8 cellular contexts compared by ENCODE assay signal in genomic region chr11:130315354-130315970, GRCh38. TPM values are rescaled to one million over a fixed set of nuclear protein-coding genes. Genes with fewer than 3 reads are reported as not detected.
DNase-seq lines count a peak whose midpoint lies in the region; ATAC-seq, FAIRE-seq and TF ChIP-seq lines count a peak whose summit lies in the region.

No MANE protein-coding gene starts in this region.

- H3K4me1 ChIP-seq in A549 (peaks cover 34% of the 10 kb centered on the region), endodermal cell (ENCODE audit: control insufficient read depth, insufficient read depth, low read length) (peaks cover 12% of the 10 kb centered on the region), stomach smooth muscle (ENCODE audit: control insufficient read depth, insufficient read depth, low read length) (peaks cover 5% of the 10 kb centered on the region)

- peak overlapping the region; percentile 86 for H3K4me3 Mint-ChIP-seq in activated CD8-positive, alpha-beta T cell treated with anti-CD3 and anti-CD28 coated beads, Interleukin-2, amount 10 ng/mL, durations not matched to agents 7 days and 5 days
- H3K4me3 Mint-ChIP-seq in endodermal cell (peak overlapping the region; percentile 83), natural killer cell (peak overlapping the region; percentile 95)

- intact Hi-C loops in natural killer cell (cut with micrococcal nuclease): no loop called here

- POLR2A ChIA-PET in A549 (lab: Yijun Ruan, JAX): no interaction called here
- POLR2A ChIA-PET in activated CD8-positive, alpha-beta T cell treated with anti-CD3 and anti-CD28 coated beads, Interleukin-2, amount 10 ng/mL, durations not matched to agents 7 days and 5 days (lab: Charles Lee): no interaction called here

- no peaks in the 10 kb centered on the region for H3K27me3 ChIP-seq in HL-60 (ENCODE audit: insufficient read depth, poor library complexity, severe bottlenecking)
- H3K27me3 ChIP-seq in endodermal cell (ENCODE audit: control insufficient read depth, insufficient read depth, low read length, poor library complexity, severe bottlenecking): no peaks in the 10 kb centered on the region
- no peaks in the 10 kb centered on the region for H3K27me3 ChIP-seq in stomach smooth muscle (ENCODE audit: control insufficient read depth in 1 of 2, insufficient read depth in 2 of 2, low read length in 2 of 2)

- no peak for ATAC-seq in A549
- ATAC-seq in GM19324 (IDR thresholded peaks at IDR 0.05; ENCODE audit: low FRiP score, unreplicated experiment): peak; percentile 17
- ATAC-seq in activated CD8-positive, alpha-beta T cell treated with anti-CD3 and anti-CD28 coated beads, Interleukin-2, amount 10 ng/mL, durations not matched to agents 7 days and 5 days: peak; percentile 30
- peak in 2 of 3 donors; percentile 8 to 11 for ATAC-seq in natural killer cell

- no peak for TF ChIP-seq EP300 in A549 (IDR thresholded peaks at IDR 0.05)

- H3K4me1 Mint-ChIP-seq in activated CD8-positive, alpha-beta T cell treated with anti-CD3 and anti-CD28 coated beads, Interleukin-2, amount 10 ng/mL, durations not matched to agents 7 days and 5 days (ENCODE audit: low read depth): peaks cover 33% of the 10 kb centered on the region
- peaks cover 44% of the 10 kb centered on the region for H3K4me1 Mint-ChIP-seq in endodermal cell
- peaks cover 35 to 37% of the 10 kb centered on the region in 2 donors for H3K4me1 Mint-ChIP-seq in natural killer cell

- TF ChIP-seq POLR2A in A549 (IDR thresholded peaks at IDR 0.05; ENCODE audit: low read length): no peak

- peak overlapping the region; percentile 97 for H3K27ac Mint-ChIP-seq in activated CD8-positive, alpha-beta T cell treated with anti-CD3 and anti-CD28 coated beads, Interleukin-2, amount 10 ng/mL, durations not matched to agents 7 days and 5 days
- H3K27ac Mint-ChIP-seq in endodermal cell (peak overlapping the region; percentile 95), natural killer cell (peak overlapping the region; percentile 95 to 96)

- no peak for TF ChIP-seq RAD21 in A549 (conservative IDR thresholded peaks at IDR 0.05 in 1 of 2, IDR thresholded peaks at IDR 0.05 in 1 of 2)

- H3K36me3 ChIP-seq in endodermal cell (ENCODE audit: control insufficient read depth, insufficient read depth, low read length): no peaks in the 10 kb centered on the region
- H3K36me3 ChIP-seq in stomach smooth muscle (ENCODE audit: control insufficient read depth in 2 of 2, insufficient read depth in 2 of 2, low read length in 2 of 2): no peaks in the 10 kb centered on the region

- H3K27me3 Mint-ChIP-seq in activated CD8-positive, alpha-beta T cell treated with anti-CD3 and anti-CD28 coated beads, Interleukin-2, amount 10 ng/mL, durations not matched to agents 7 days and 5 days (ENCODE audit: low read depth): peaks cover 2% of the 10 kb centered on the region
- H3K27me3 Mint-ChIP-seq in endodermal cell (ENCODE audit: insufficient read depth) (no peaks in the 10 kb centered on the region), natural killer cell (ENCODE audit: low read depth in 2 of 2) (no peaks in the 10 kb centered on the region)

- TF ChIP-seq CTCF in A549 (IDR thresholded peaks at IDR 0.05): no peak
- no peak for TF ChIP-seq CTCF in HL-60 (IDR thresholded peaks at IDR 0.05; ENCODE audit: insufficient read depth, low read length)
- TF ChIP-seq CTCF in endodermal cell (conservative IDR thresholded peaks at IDR 0.05): peak; percentile 71
- TF ChIP-seq CTCF in natural killer cell (IDR thresholded peaks at IDR 0.05): peak; percentile 16

- CTCF ChIA-PET in A549 (lab: Yijun Ruan, JAX): no interaction called here
- CTCF ChIA-PET in activated CD8-positive, alpha-beta T cell treated with anti-CD3 and anti-CD28 coated beads, Interleukin-2, amount 10 ng/mL, durations not matched to agents 7 days and 5 days (lab: Charles Lee): no interaction called here

- peak overlapping the region; percentile 98 to 99 for H3K27ac ChIP-seq in A549
- peak overlapping the region; percentile 77 for H3K27ac ChIP-seq in HL-60 (replicated peaks)
- no peak overlapping the region for H3K27ac ChIP-seq in endodermal cell (ENCODE audit: low read depth, low read length)
- H3K27ac ChIP-seq in stomach smooth muscle (ENCODE audit: low read length): peak overlapping the region; percentile 46

- H3K36me3 Mint-ChIP-seq in activated CD8-positive, alpha-beta T cell treated with anti-CD3 and anti-CD28 coated beads, Interleukin-2, amount 10 ng/mL, durations not matched to agents 7 days and 5 days (ENCODE audit: low read depth): peaks cover 9% of the 10 kb centered on the region
- H3K36me3 Mint-ChIP-seq in endodermal cell (ENCODE audit: low read depth): no peaks in the 10 kb centered on the region
- H3K36me3 Mint-ChIP-seq in natural killer cell: no peaks in the 10 kb centered on the region

- FAIRE-seq in A549 (lab: Jason Lieb, UNC): no peak

- H3K9ac ChIP-seq in endodermal cell (ENCODE audit: extremely low read depth, low read length, poor library complexity, severe bottlenecking) (no peak overlapping the region), stomach smooth muscle (ENCODE audit: low read length in 2 of 2) (peak overlapping the region in 1 of 2 donors; percentile 39)

- H3K9me3 ChIP-seq in A549: 0 out of 3 replicates have a peak, but pooled peaks cover 3% of the 10 kb centered on the region
- peaks cover 10% of the 10 kb centered on the region for H3K9me3 ChIP-seq in endodermal cell (ENCODE audit: control insufficient read depth, low read length)
- H3K9me3 ChIP-seq in stomach smooth muscle (ENCODE audit: control insufficient read depth in 2 of 2, low read length in 2 of 2): no peaks in the 10 kb centered on the region

- H3K4me3 ChIP-seq in A549: peak overlapping the region; percentile 94
- peak overlapping the region; percentile 46 for H3K4me3 ChIP-seq in HL-60 (replicated peaks; ENCODE audit: insufficient read depth, low read length)
- H3K4me3 ChIP-seq in endodermal cell (ENCODE audit: low read length): peak overlapping the region; percentile 74
- H3K4me3 ChIP-seq in stomach smooth muscle (ENCODE audit: low read length in 2 of 2): peak overlapping the region; percentile 67 to 68

- H3K9me3 Mint-ChIP-seq in activated CD8-positive, alpha-beta T cell treated with anti-CD3 and anti-CD28 coated beads, Interleukin-2, amount 10 ng/mL, durations not matched to agents 7 days and 5 days (ENCODE audit: insufficient read depth): no peaks in the 10 kb centered on the region
- H3K9me3 Mint-ChIP-seq in endodermal cell (peaks cover 12% of the 10 kb centered on the region), natural killer cell (no peaks in the 10 kb centered on the region)

- no peak for DNase-seq in A549 (ENCODE audit: low read depth in 1 of 2, low spot score in 1 of 2)
- DNase-seq in HL-60 (ENCODE audit: low read depth in 1 of 2, low spot score in 1 of 2): peak in 1 of 2 experiments; percentile 26
- DNase-seq in activated CD8-positive, alpha-beta T cell treated with anti-CD3 and anti-CD28 coated beads, Interleukin-2, amount 10 ng/mL, durations not matched to agents 7 days and 5 days: peak; percentile 61
- peak; percentile 88 for DNase-seq in endodermal cell
- DNase-seq in natural killer cell: peak; percentile 35
- DNase-seq in COLO829 (ENCODE audit: low spot score): no peak

- peak overlapping the region; percentile 85 for H3K4me2 ChIP-seq in A549

- 81% methylated on average over 28 of the region's 38 CpGs for WGBS in A549 (ENCODE audit: missing lambda C conversion rate)
- 90 to 94% methylated on average over 21 to 38 of the region's 38 CpGs for WGBS in endodermal cell (ENCODE audit: insufficient coverage in 1 of 2, insufficient read length in 1 of 2), 2 experiments

TF ChIP-seq in A549, 52 proteins besides CTCF, POLR2A, EP300 and RAD21 (continues in another document):
- no peak for TF ChIP-seq REST (IDR thresholded peaks at IDR 0.05)
- no peak for TF ChIP-seq E2F6 (IDR thresholded peaks at IDR 0.05; ENCODE audit: borderline replicate concordance, low read depth)
- no peak for TF ChIP-seq TFCP2L1 (CRISPR knock-in tag; IDR thresholded peaks at IDR 0.05)

RNA-seq across cellular contexts. Expression of gene ZBTB44, which starts 0.7 kb away (rescaled TPM):
- polyA plus RNA-seq in A549 (2011; rRNA removed): 16.1 and 21.0 TPM in 2 replicates
- polyA plus RNA-seq in A549 (2012; cell fraction: cytosol; rRNA removed): 4.5 and 5.2 TPM in 2 replicates
- 2.7 and 4.5 TPM in 2 replicates for polyA plus RNA-seq in A549 (2012; cell fraction: nucleus; rRNA removed)
- polyA plus RNA-seq in A549 (2017; fragmentation: RNase III; extraction: RNeasy Plus Mini Kit Qiagen cat#74134 plus additional on column Dnase treatment): 6.7 to 8.3 TPM (median 8.0 TPM) in 3 replicates
- polyA minus RNA-seq in A549 (2011; rRNA and poly(A)+ RNA removed): 42.7 and 43.3 TPM in 2 replicates
- 10 to 100 TPM; 37.8 to 42.1 TPM for total RNA-seq in activated CD8-positive, alpha-beta T cell treated with anti-CD3 and anti-CD28 coated beads, Interleukin-2, amount 10 ng/mL, durations not matched to agents 7 days and 5 days
- total RNA-seq in endodermal cell: 10 to 100 TPM; 66.1 to 69.2 TPM
- polyA plus RNA-seq in endodermal cell (2013, experiment 1 of 2): 25.8 TPM
- polyA plus RNA-seq in endodermal cell (2013, experiment 2 of 2): 24.9 TPM
- total RNA-seq in natural killer cell: 100 to 1,000 TPM; 103 to 131 (median 105) TPM

Comparison
In these comparisons a context has a peak if more than half of its experiments do, and no peak if none do; other contexts are left out.
1. ATAC-seq: peak in GM19324 (single experiment), activated CD8-positive, alpha-beta T cell treated with anti-CD3 and anti-CD28 coated beads, Interleukin-2, amount 10 ng/mL, durations not matched to agents 7 days and 5 days (single experiment) and natural killer cell (2 of 3); none in A549 (0 of 2).
2. DNase-seq: peak in activated CD8-positive, alpha-beta T cell treated with anti-CD3 and anti-CD28 coated beads, Interleukin-2, amount 10 ng/mL, durations not matched to agents 7 days and 5 days (single experiment), endodermal cell (single experiment) and natural killer cell (single experiment); none in A549 (0 of 2) and COLO829 (single experiment).
3. CTCF ChIP-seq: peak in endodermal cell (single experiment) and natural killer cell (single experiment); none in A549 (single experiment) and HL-60 (single experiment).
4. Peak in every context shown above with its lines, with median percentiles within 50 percentile points of each other: H3K4me3 ChIP-seq, H3K27ac Mint-ChIP-seq and H3K4me3 Mint-ChIP-seq.